Comparison of ENCODE assay signal across 25 cellular contexts in the genomic region with DNA sequence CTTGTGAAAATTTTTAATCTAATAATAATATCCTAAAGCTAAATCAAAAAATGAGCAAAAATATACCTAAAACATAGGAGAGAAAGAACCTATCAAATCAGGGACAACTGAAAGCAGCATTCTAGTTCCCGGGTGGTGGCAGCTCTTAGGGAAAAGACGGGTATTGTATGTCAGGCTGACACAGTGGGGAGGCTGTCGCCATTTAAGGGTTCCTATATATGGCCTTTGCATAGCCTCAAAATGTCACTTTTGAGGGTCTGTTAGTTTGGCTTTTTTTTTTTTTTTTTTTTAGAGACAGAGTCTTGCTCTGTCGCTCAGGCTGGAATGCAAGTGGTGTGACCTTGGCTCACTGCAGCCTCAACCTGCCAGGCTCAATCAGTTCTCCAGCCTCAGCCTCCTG.
"Had no signal": no experiment of that assay in that cellular context is flagged by ENCODE, and none has a peak within 500 bp of the region (broad histone marks: within the 10 kb centered on the region; RNA-seq: fewer than 3 reads in every experiment).

No MANE protein-coding gene starts in this region.

- ATAC-seq: left cardiac atrium; left lung; naive thymus-derived CD4-positive, alpha-beta T cell; right cardiac atrium; stimulated activated naive CD8-positive, alpha-beta T cell treated with anti-CD3 and anti-CD28 coated beads, Interleukin-15, amount 100 ng/mL, for 72 hours; upper lobe of right lung had no signal

- H3K9me3 ChIP-seq: left lung, prostate gland, suprapubic skin, transverse colon, upper lobe of right lung, uterus had no signal

- H3K27ac ChIP-seq: dorsolateral prefrontal cortex, hepatocyte, left lung, prostate gland, suprapubic skin, upper lobe of right lung, uterus had no signal

- H3K4me2 ChIP-seq: hepatocyte had no signal

- DNase-seq: effector CD4-positive, alpha-beta T cell; left cardiac atrium; left lung; mammary epithelial cell; mesendoderm; midbrain; naive thymus-derived CD4-positive, alpha-beta T cell; nucleus accumbens; right cardiac atrium; small intestine; stimulated activated CD4-positive, alpha-beta T cell treated with anti-CD3 and anti-CD28 coated beads, Interleukin-12 subunit alpha, Interleukin-12 subunit beta, amount 100 ng/mL, for 4 hours; stimulated activated CD4-positive, alpha-beta T cell treated with anti-CD3 and anti-CD28 coated beads, Interleukin-1b, Interleukin-23, amount 100 ng/mL, for 48 hours; stimulated activated CD4-positive, alpha-beta T cell treated with anti-CD3 and anti-CD28 coated beads, Interleukin-4, amount 100 ng/mL, for 1 hour; stimulated activated CD8-positive, alpha-beta memory T cell treated with anti-CD3 and anti-CD28 coated beads, Interleukin-4, amount 100 ng/mL, for 48 hours; stimulated activated naive CD4-positive, alpha-beta T cell; stimulated activated naive CD8-positive, alpha-beta T cell treated with anti-CD3 and anti-CD28 coated beads, Interleukin-15, amount 100 ng/mL, for 72 hours; transverse colon; uterus had no signal

- H2AFZ ChIP-seq: hepatocyte had no signal

- H3K4me3 Mint-ChIP-seq: nephron; stimulated activated naive CD8-positive, alpha-beta T cell treated with anti-CD3 and anti-CD28 coated beads, Interleukin-15, amount 100 ng/mL, for 72 hours had no signal

- H3K27me3 Mint-ChIP-seq: naive thymus-derived CD4-positive, alpha-beta T cell; stimulated activated naive CD8-positive, alpha-beta T cell treated with anti-CD3 and anti-CD28 coated beads, Interleukin-15, amount 100 ng/mL, for 72 hours had no signal

- H3K4me3 ChIP-seq: hepatocyte, left lung, prostate gland, suprapubic skin, transverse colon, upper lobe of right lung, uterus had no signal

- H3K27me3 ChIP-seq: dorsolateral prefrontal cortex, hepatocyte, suprapubic skin, transverse colon, upper lobe of right lung, uterus had no signal

- FAIRE-seq: frontal cortex, small intestine had no signal

- H3K9me3 Mint-ChIP-seq: naive thymus-derived CD4-positive, alpha-beta T cell; nephron; stimulated activated naive CD8-positive, alpha-beta T cell treated with anti-CD3 and anti-CD28 coated beads, Interleukin-15, amount 100 ng/mL, for 72 hours had no signal

- H3K4me1 ChIP-seq: prostate gland had no signal

- H3K36me3 ChIP-seq: left lung, prostate gland, suprapubic skin, transverse colon, upper lobe of right lung, uterus had no signal

- H3K27ac Mint-ChIP-seq: naive thymus-derived CD4-positive, alpha-beta T cell; nephron; stimulated activated naive CD8-positive, alpha-beta T cell treated with anti-CD3 and anti-CD28 coated beads, Interleukin-15, amount 100 ng/mL, for 72 hours had no signal
